In genomic region chr11:853682-854448, GRCh38 we compare ENCODE assay signal across 17 cellular contexts.
"Had no signal": no experiment of that assay in that cellular context is flagged by ENCODE, and none has a peak within 500 bp of the region (broad histone marks: within the 10 kb centered on the region; RNA-seq: fewer than 3 reads in every experiment).

No MANE protein-coding gene starts in this region.

- H3K27ac Mint-ChIP-seq: effector memory CD8-positive, alpha-beta T cell; nephron progenitor cell; type B pancreatic cell had no signal

- H3K27me3 ChIP-seq: foreskin keratinocyte, thyroid gland had no signal

- H3K36me3 ChIP-seq: suprapubic skin, thyroid gland had no signal

- H3K36me3 Mint-ChIP-seq: naive B cell, type B pancreatic cell had no signal

- H2AFZ ChIP-seq: hepatocyte had no signal

- H3K4me2 ChIP-seq: hepatocyte had no signal

- ATAC-seq: effector memory CD8-positive, alpha-beta T cell; foreskin keratinocyte; right cardiac atrium; stimulated activated naive CD8-positive, alpha-beta T cell treated with anti-CD3 and anti-CD28 coated beads, Interleukin-15, Interleukin-2, amounts not matched to agents 100 U/mL and 50 U/mL, for 24 hours had no signal

- H3K4me1 ChIP-seq: foreskin keratinocyte had no signal

- DNase-seq: effector memory CD8-positive, alpha-beta T cell; erythroblast; foreskin keratinocyte; kidney glomerular epithelial cell; mesendoderm; naive B cell; nephron progenitor cell; posterior cingulate gyrus; small intestine; stimulated activated CD4-positive, alpha-beta T cell treated with anti-CD3 and anti-CD28 coated beads, Interleukin-12 subunit alpha, Interleukin-12 subunit beta, amount 100 ng/mL, for 4 hours; stimulated activated CD4-positive, alpha-beta T cell treated with anti-CD3 and anti-CD28 coated beads, Interleukin-2, amount 100 ng/mL, for 48 hours; stimulated activated naive CD8-positive, alpha-beta T cell treated with anti-CD3 and anti-CD28 coated beads, Interleukin-15, Interleukin-2, amounts not matched to agents 100 U/mL and 50 U/mL, for 24 hours; thyroid gland had no signal

- H3K9me3 ChIP-seq: suprapubic skin, thyroid gland had no signal

- H3K4me3 ChIP-seq: hepatocyte, suprapubic skin, thyroid gland had no signal

- H3K9me3 Mint-ChIP-seq: effector memory CD8-positive, alpha-beta T cell; naive B cell; nephron progenitor cell; type B pancreatic cell had no signal

- H3K4me3 Mint-ChIP-seq: effector memory CD8-positive, alpha-beta T cell; naive B cell; nephron progenitor cell; type B pancreatic cell had no signal

- H3K27ac ChIP-seq: foreskin keratinocyte, hepatocyte, suprapubic skin, thyroid gland had no signal

- H3K79me2 ChIP-seq: hepatocyte had no signal
